10 cellular contexts compared by ENCODE assay signal in the genomic region with DNA sequence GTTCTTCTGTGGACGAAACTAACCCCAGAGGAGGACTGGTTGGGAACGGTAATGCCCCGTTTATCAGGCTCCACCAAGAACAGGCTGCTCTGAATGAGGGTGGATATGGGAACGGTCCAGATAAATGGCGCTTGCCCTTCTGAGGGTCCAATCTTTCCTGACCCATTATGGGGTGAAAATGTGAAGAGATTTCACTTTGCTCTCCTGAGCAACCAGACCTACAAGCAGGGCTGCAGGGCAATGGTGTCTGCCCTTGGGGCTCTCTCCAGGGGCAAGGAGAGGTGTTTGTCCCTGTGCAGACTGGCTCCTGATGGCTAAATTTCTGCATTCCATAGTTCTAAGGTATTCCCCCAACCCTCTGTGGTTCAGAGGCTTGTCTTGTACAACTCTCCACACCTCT. TPM values are rescaled to one million over a fixed set of nuclear protein-coding genes. Genes with fewer than 3 reads are reported as not detected.
DNase-seq lines count a peak whose midpoint lies in the region; ATAC-seq and TF ChIP-seq lines count a peak whose summit lies in the region.
"Had no signal": no experiment of that assay in that cellular context is flagged by ENCODE, and none has a peak within 500 bp of the region (broad histone marks: within the 10 kb centered on the region; RNA-seq: fewer than 3 reads in every experiment).

No MANE protein-coding gene starts in this region.

- 72 to 78% methylated on average over 5 of the region's 5 CpGs for WGBS in tibial nerve, 2 donors

- no peak for TF ChIP-seq POLR2A in tibial nerve (IDR thresholded peaks at IDR 0.05)

- intact Hi-C loops in activated naive CD4-positive, alpha-beta T cell treated with anti-CD3 and anti-CD28 coated beads for 36 hours (cut with micrococcal nuclease) = no loop called here
- intact Hi-C loops in activated CD8-positive, alpha-beta T cell treated with anti-CD3 and anti-CD28 coated beads for 36 hours (cut with micrococcal nuclease) = no loop called here
- intact Hi-C loops in lower lobe of right lung (cut with DNase I) = no loop called here

- DNase-seq in activated naive CD4-positive, alpha-beta T cell treated with anti-CD3 and anti-CD28 coated beads for 36 hours = no peak
- no peak for DNase-seq in activated naive CD4-positive, alpha-beta T cell treated with Interleukin-2 at 50 U/mL for 16 hours
- no peak for DNase-seq in activated CD8-positive, alpha-beta T cell treated with anti-CD3 and anti-CD28 coated beads for 36 hours
- DNase-seq in lower lobe of right lung = no peak
- no peak for DNase-seq in tibial nerve (ENCODE audit: low spot score in 2 of 2)
- no peak for DNase-seq in NCI-H774 (lab: John Stamatoyannopoulos, UW)
- DNase-seq: NCI-H1417 treated with DMSO at 0.1 percent for 48 hours had no signal

- no peak for ATAC-seq in activated CD8-positive, alpha-beta T cell treated with anti-CD3 and anti-CD28 coated beads for 36 hours
- ATAC-seq in lower lobe of right lung = peak; percentile 4 to 20
- ATAC-seq in HG03196 (IDR thresholded peaks at IDR 0.05; ENCODE audit: unreplicated experiment) = no peak
- ATAC-seq in GM21367 (IDR thresholded peaks at IDR 0.05; ENCODE audit: unreplicated experiment) = no peak

- TF ChIP-seq CTCF in activated CD8-positive, alpha-beta T cell treated with anti-CD3 and anti-CD28 coated beads for 36 hours (IDR thresholded peaks at IDR 0.05) = no peak
- TF ChIP-seq CTCF in lower lobe of right lung (IDR thresholded peaks at IDR 0.05) (no peak), tibial nerve (IDR thresholded peaks at IDR 0.05) (no peak)

- H3K4me1 ChIP-seq in lower lobe of right lung (peaks cover 82% of the 10 kb centered on the region), tibial nerve (peaks cover 0 to 81% (median 61%) of the 10 kb centered on the region in 4 donors)

- H3K27ac ChIP-seq in lower lobe of right lung = no peak overlapping the region
- H3K27ac ChIP-seq in tibial nerve = peak overlapping the region in 3 of 4 donors; percentile 23 to 83 (median 81)

- H3K9me3 ChIP-seq in lower lobe of right lung = no peaks in the 10 kb centered on the region
- no peaks in the 10 kb centered on the region for H3K9me3 ChIP-seq in tibial nerve
- H3K9me3 ChIP-seq: thoracic aorta had no signal

- H3K4me3 ChIP-seq in lower lobe of right lung = no peak overlapping the region
- H3K4me3 ChIP-seq in tibial nerve = no peak overlapping the region
- H3K4me3 ChIP-seq: thoracic aorta had no signal

- no peak overlapping the region for H3K4me3 Mint-ChIP-seq in activated naive CD4-positive, alpha-beta T cell treated with anti-CD3 and anti-CD28 coated beads for 36 hours
- no peak overlapping the region for H3K4me3 Mint-ChIP-seq in activated CD8-positive, alpha-beta T cell treated with anti-CD3 and anti-CD28 coated beads for 36 hours

- peaks cover 44% of the 10 kb centered on the region for H3K36me3 Mint-ChIP-seq in activated naive CD4-positive, alpha-beta T cell treated with anti-CD3 and anti-CD28 coated beads for 36 hours (ENCODE audit: low read depth)
- H3K36me3 Mint-ChIP-seq in activated CD8-positive, alpha-beta T cell treated with anti-CD3 and anti-CD28 coated beads for 36 hours (ENCODE audit: low read depth) = peaks cover 83% of the 10 kb centered on the region

- H3K27ac Mint-ChIP-seq in activated naive CD4-positive, alpha-beta T cell treated with anti-CD3 and anti-CD28 coated beads for 36 hours = peak overlapping the region; percentile 97
- peak overlapping the region; percentile 91 for H3K27ac Mint-ChIP-seq in activated CD8-positive, alpha-beta T cell treated with anti-CD3 and anti-CD28 coated beads for 36 hours

- H3K4me1 Mint-ChIP-seq in activated naive CD4-positive, alpha-beta T cell treated with anti-CD3 and anti-CD28 coated beads for 36 hours (ENCODE audit: low read depth) = peaks cover 82% of the 10 kb centered on the region
- H3K4me1 Mint-ChIP-seq in activated CD8-positive, alpha-beta T cell treated with anti-CD3 and anti-CD28 coated beads for 36 hours (ENCODE audit: low read depth) = peaks cover 89% of the 10 kb centered on the region

- no peaks in the 10 kb centered on the region for H3K9me3 Mint-ChIP-seq in activated naive CD4-positive, alpha-beta T cell treated with anti-CD3 and anti-CD28 coated beads for 36 hours
- H3K9me3 Mint-ChIP-seq in activated CD8-positive, alpha-beta T cell treated with anti-CD3 and anti-CD28 coated beads for 36 hours = no peaks in the 10 kb centered on the region

- POLR2A ChIA-PET in activated CD8-positive, alpha-beta T cell treated with anti-CD3 and anti-CD28 coated beads for 36 hours (lab: Charles Lee) = interaction anchor here (0.6 to 3.0 kb wide), 3 partner anchors 9 to 15 kb away, joined by 3 to 16 read pairs (median 3); no protein-coding TSS in a partner anchor

- H3K27me3 Mint-ChIP-seq in activated naive CD4-positive, alpha-beta T cell treated with anti-CD3 and anti-CD28 coated beads for 36 hours (ENCODE audit: low read depth) = no peaks in the 10 kb centered on the region
- H3K27me3 Mint-ChIP-seq in activated CD8-positive, alpha-beta T cell treated with anti-CD3 and anti-CD28 coated beads for 36 hours = no peaks in the 10 kb centered on the region

- TF ChIP-seq EP300 in tibial nerve (IDR thresholded peaks at IDR 0.05) = no peak

- H3K36me3 ChIP-seq in lower lobe of right lung (peaks cover 12% of the 10 kb centered on the region), tibial nerve (peaks cover 3 to 52% (median 12%) of the 10 kb centered on the region in 3 donors)

- CTCF ChIA-PET in activated naive CD4-positive, alpha-beta T cell treated with anti-CD3 and anti-CD28 coated beads for 36 hours (lab: Charles Lee) = no interaction called here
- CTCF ChIA-PET in activated CD8-positive, alpha-beta T cell treated with anti-CD3 and anti-CD28 coated beads for 36 hours (lab: Charles Lee) = interaction anchor here (2.9 to 5.2 kb wide), 2 partner anchors 11 to 140 kb away, joined by 17 to 29 read pairs; no protein-coding TSS in a partner anchor

- H3K27me3 ChIP-seq in lower lobe of right lung (ENCODE audit: low read depth) = no peaks in the 10 kb centered on the region
- H3K27me3 ChIP-seq in tibial nerve = no peaks in the 10 kb centered on the region

RNA-seq across cellular contexts. Expression of a gene that starts 25.1 kb away (rescaled TPM):
- 10 to 100 TPM; 21.2 to 22.7 TPM for total RNA-seq in activated naive CD4-positive, alpha-beta T cell treated with anti-CD3 and anti-CD28 coated beads for 36 hours
- total RNA-seq in activated CD8-positive, alpha-beta T cell treated with anti-CD3 and anti-CD28 coated beads for 36 hours = 100 to 1,000 TPM; 158 to 162 TPM
- total RNA-seq in lower lobe of right lung (10.6 TPM), tibial nerve (1,000 to 10,000 TPM in 3 of 4 donors, 100 to 1,000 TPM in 1; 953 to 4,970 (median 3,437) TPM)

Comparison
In these comparisons a context has a peak if more than half of its experiments do, and no peak if none do; other contexts are left out.
1. ATAC-seq: peak in lower lobe of right lung (2 of 2); none in activated CD8-positive, alpha-beta T cell treated with anti-CD3 and anti-CD28 coated beads for 36 hours (single experiment), HG03196 (single experiment) and GM21367 (single experiment).
2. RNA of a gene that starts 25.1 kb away (total RNA-seq): 953 to 4,970 TPM in tibial nerve and 158 to 162 TPM in activated CD8-positive, alpha-beta T cell treated with anti-CD3 and anti-CD28 coated beads for 36 hours; 21.2 to 22.7 TPM in activated naive CD4-positive, alpha-beta T cell treated with anti-CD3 and anti-CD28 coated beads for 36 hours and 10.6 TPM in lower lobe of right lung (single experiment); every median in the first group is over 4 times any median in the second.